Comparison of ENCODE assay signal across 8 cellular contexts in genomic region chr14:99274346-99275221, GRCh38. TPM values are rescaled to one million over a fixed set of nuclear protein-coding genes. Genes with fewer than 3 reads are reported as not detected.
DNase-seq lines count a peak whose midpoint lies in the region; ATAC-seq and TF ChIP-seq lines count a peak whose summit lies in the region.

No MANE protein-coding gene starts in this region.

- H3K9ac ChIP-seq in ES-I3 (ENCODE audit: low read depth, low read length) (peak overlapping the region; percentile 62), trophoblast cell (ENCODE audit: low read length) (peak overlapping the region; percentile 19)

- H3K14ac ChIP-seq in trophoblast cell (ENCODE audit: low read length): peak overlapping the region; percentile 4

- no peak overlapping the region for H2BK120ac ChIP-seq in trophoblast cell (ENCODE audit: insufficient read depth, low read length, poor library complexity)

- H3K18ac ChIP-seq in trophoblast cell (ENCODE audit: low read length): peak overlapping the region; percentile 87

- TF ChIP-seq CTCF in Panc1 (IDR thresholded peaks at IDR 0.05) (peak; percentile 58), left ventricle myocardium inferior (IDR thresholded peaks at IDR 0.05; ENCODE audit: borderline replicate concordance) (peak; percentile 26)

- CTCF ChIA-PET in Panc1 (lab: Charles Lee): no interaction called here

- in situ Hi-C loops in Panc1 (cut with HindIII; ENCODE audit: low pct_unique_long_range_greater_than_20kb, low sequenced_read_pairs): no loop called here

- POLR2A ChIA-PET in Panc1 (lab: Charles Lee): no interaction called here

- H3K27me3 ChIP-seq in Panc1 (ENCODE audit: control insufficient read depth, insufficient read depth, low read length) (peaks cover 18% of the 10 kb centered on the region; the same call in 1 of the 2 replicates), left ventricle myocardium inferior (ENCODE audit: low read depth) (peaks cover 100% of the 10 kb centered on the region), trophoblast cell (ENCODE audit: insufficient read depth, low read length) (peaks cover 9% of the 10 kb centered on the region)

- H2BK12ac ChIP-seq in trophoblast cell (ENCODE audit: low read length): no peak overlapping the region

- intact Hi-C loops in Panc1 (cut with micrococcal nuclease; ENCODE audit: unreplicated experiment) (no loop called here), left ventricle myocardium inferior (cut with micrococcal nuclease) (no loop called here)

- peaks cover 9% of the 10 kb centered on the region; the same call in 1 of the 2 replicates for H3K4me1 ChIP-seq in ES-I3 (ENCODE audit: insufficient read depth, low read length)
- H3K4me1 ChIP-seq in Panc1 (ENCODE audit: control insufficient read depth, insufficient read depth, low read length): peaks cover 2% of the 10 kb centered on the region; the same call in 1 of the 2 replicates
- peaks cover 49% of the 10 kb centered on the region for H3K4me1 ChIP-seq in left ventricle myocardium inferior
- peaks cover 20 to 21% of the 10 kb centered on the region in 2 experiments for H3K4me1 ChIP-seq in trophoblast cell (ENCODE audit: control insufficient read depth in 1 of 2, insufficient read depth in 2 of 2, low read length in 2 of 2)

- peak overlapping the region; percentile 66 for H4K12ac ChIP-seq in trophoblast cell (ENCODE audit: low read depth, low read length)

- H3K79me2 ChIP-seq in trophoblast cell (ENCODE audit: control insufficient read depth, insufficient read depth, low read length, poor library complexity): peaks cover 4% of the 10 kb centered on the region

- H3K4me2 ChIP-seq in trophoblast cell (ENCODE audit: low read length): peak overlapping the region; percentile 96

- TF ChIP-seq RAD21 in Ishikawa (IDR thresholded peaks at IDR 0.05; ENCODE audit: low read depth): peak; percentile 59

- TF ChIP-seq EP300 in Ishikawa (IDR thresholded peaks at IDR 0.05; ENCODE audit: borderline replicate concordance): no peak

- DNase-seq in Panc1 (ENCODE audit: low read depth, low spot score) (no peak), amniotic epithelial cell (ENCODE audit: low read depth) (peak; percentile 63), left ventricle myocardium inferior (peak; percentile 23), trophoblast cell (peak in 1 of 2 donors; percentile 4), GOT3 (lab: John Stamatoyannopoulos, UW) (no peak)

- H4K8ac ChIP-seq in trophoblast cell (ENCODE audit: low read depth, low read length): peak overlapping the region; percentile 84

- no TSS peak for BruUV-seq in Panc1 (replicated peaks; lab: Mats Ljungman, UMichigan)

- H3K79me1 ChIP-seq in trophoblast cell (ENCODE audit: low read length): peaks cover 8% of the 10 kb centered on the region

- H3K4me3 ChIP-seq in Panc1 (ENCODE audit: low read depth in 2 of 2, low read length in 2 of 2): peak overlapping the region; percentile 44 to 57
- peak overlapping the region; percentile 61 for H3K4me3 ChIP-seq in left ventricle myocardium inferior
- peak overlapping the region; percentile 73 for H3K4me3 ChIP-seq in trophoblast cell (ENCODE audit: low read depth, low read length)

- H3K23ac ChIP-seq in trophoblast cell (ENCODE audit: low read length): no peak overlapping the region

- H4K91ac ChIP-seq in trophoblast cell (ENCODE audit: low read depth, low read length): peak overlapping the region; percentile 48

- H3K9me3 ChIP-seq in ES-I3 (ENCODE audit: control insufficient read depth, insufficient read depth, low read length) (no peaks in the 10 kb centered on the region), Panc1 (ENCODE audit: control insufficient read depth, insufficient read depth, low read depth, low read length) (no peaks in the 10 kb centered on the region), left ventricle myocardium inferior (replicated peaks) (no peaks in the 10 kb centered on the region), trophoblast cell (ENCODE audit: insufficient read depth, low read depth, low read length) (peaks cover 3% of the 10 kb centered on the region)

- no peaks in the 10 kb centered on the region for H3K36me3 ChIP-seq in ES-I3 (ENCODE audit: insufficient read depth, low read length)
- H3K36me3 ChIP-seq in Panc1 (ENCODE audit: control insufficient read depth, insufficient read depth, low read length): no peaks in the 10 kb centered on the region
- H3K36me3 ChIP-seq in left ventricle myocardium inferior: no peaks in the 10 kb centered on the region
- no peaks in the 10 kb centered on the region for H3K36me3 ChIP-seq in trophoblast cell (ENCODE audit: control insufficient read depth in 1 of 2, insufficient read depth in 2 of 2, low read length in 2 of 2)

- no peak overlapping the region for H2AK5ac ChIP-seq in trophoblast cell (ENCODE audit: low read length)

- H3K27ac ChIP-seq in Panc1 (ENCODE audit: low read length) (no peak overlapping the region), left ventricle myocardium inferior (replicated peaks) (no peak overlapping the region), trophoblast cell (ENCODE audit: low read depth, low read length) (peak overlapping the region; percentile 14)

- peak overlapping the region; percentile 81 for H2AFZ ChIP-seq in trophoblast cell (ENCODE audit: insufficient read depth, low read length, poor library complexity)

- no peak overlapping the region for H3K4ac ChIP-seq in trophoblast cell (ENCODE audit: low read depth, low read length)

- H2BK5ac ChIP-seq in trophoblast cell (ENCODE audit: low read depth, low read length, poor library complexity): no peak overlapping the region

- WGBS in trophoblast cell (ENCODE audit: extremely low coverage, insufficient coverage, insufficient read length): no CpG with 5 or more reads among the region's 69 CpGs

- ATAC-seq in Panc1: peak; percentile 81
- ATAC-seq in HG02938 (IDR thresholded peaks at IDR 0.05; ENCODE audit: unreplicated experiment): no peak

TF ChIP-seq in Ishikawa, 13 proteins besides CTCF, POLR2A, EP300 and RAD21:
- TF ChIP-seq CEBPB (IDR thresholded peaks at IDR 0.05) (no peak), MAX (IDR thresholded peaks at IDR 0.05) (peak; percentile 43; the same call in 1 of the 2 replicates), FOXM1 (IDR thresholded peaks at IDR 0.05; ENCODE audit: borderline replicate concordance, low read depth) (no peak), TAF1 (IDR thresholded peaks at IDR 0.05; ENCODE audit: low read depth) (no peak), EGR1 (IDR thresholded peaks at IDR 0.05) (no peak)

RNA-seq across cellular contexts. Expression of gene BCL11B, which starts 2.6 kb away (rescaled TPM):
- total RNA-seq in Panc1 (2021; ENCODE audit: unreplicated experiment) (0.23 TPM), left ventricle myocardium inferior (0.11 TPM)
- not detected for polyA plus RNA-seq in Panc1 (2012; ENCODE audit: insufficient read length)
- 1.0 and 1.1 TPM in 2 replicates for polyA plus RNA-seq in trophoblast cell (2013)

Comparison
In these comparisons a context has a peak if more than half of its experiments do, and no peak if none do; other contexts are left out.
1. DNase-seq: peak in amniotic epithelial cell (single experiment) and left ventricle myocardium inferior (single experiment); none in Panc1 (single experiment) and GOT3 (single experiment).
2. Peak in every context shown above with its lines, with median percentiles within 50 percentile points of each other: H3K4me3 ChIP-seq.